17 cellular contexts compared by ENCODE assay signal in genomic region chr4:128866691-128867090, GRCh38.
"Had no signal": no experiment of that assay in that cellular context is flagged by ENCODE, and none has a peak within 500 bp of the region (broad histone marks: within the 10 kb centered on the region; RNA-seq: fewer than 3 reads in every experiment).

No MANE protein-coding gene starts in this region.

- H3K27me3 ChIP-seq: ascending aorta, breast epithelium, SJSA1, upper lobe of left lung had no signal

- H3K4me3 ChIP-seq: ascending aorta, breast epithelium, coronary artery, lung, psoas muscle, SJSA1, thoracic aorta, upper lobe of left lung had no signal

- H3K4me1 ChIP-seq: breast epithelium had no signal

- H3K27ac ChIP-seq: ascending aorta, breast epithelium, coronary artery, psoas muscle, SJSA1, thoracic aorta, upper lobe of left lung had no signal

- H3K4me3 Mint-ChIP-seq: activated CD8-positive, alpha-beta T cell treated with anti-CD3 and anti-CD28 coated beads for 36 hours; activated T-helper 1 cell treated with anti-CD3 and anti-CD28 coated beads, Interleukin-12 subunit alpha, Interleukin-12 subunit beta, Interleukin-2, Interleukin-4 antibody, amounts not matched to agents 30 ng/mL and 10 ng/mL and 1 ng/mL, durations not matched to agents 14 hours and 24 hours and 36 hours; neural crest cell had no signal

- DNase-seq: activated CD4-positive, alpha-beta T cell treated with anti-CD3 and anti-CD28 coated beads for 4 hours; activated CD8-positive, alpha-beta T cell treated with anti-CD3 and anti-CD28 coated beads for 36 hours; erythroblast; foreskin melanocyte; hypothalamus; psoas muscle; right cardiac atrium; stimulated activated CD4-positive, alpha-beta T cell treated with anti-CD3 and anti-CD28 coated beads, Interleukin-2, amount 100 ng/mL, for 24 hours; upper lobe of left lung had no signal

- H3K36me3 ChIP-seq: breast epithelium had no signal

- H3K9me3 Mint-ChIP-seq: activated CD8-positive, alpha-beta T cell treated with anti-CD3 and anti-CD28 coated beads for 36 hours; activated T-helper 1 cell treated with anti-CD3 and anti-CD28 coated beads, Interleukin-12 subunit alpha, Interleukin-12 subunit beta, Interleukin-2, Interleukin-4 antibody, amounts not matched to agents 30 ng/mL and 10 ng/mL and 1 ng/mL, durations not matched to agents 14 hours and 24 hours and 36 hours; neural crest cell had no signal

- H3K27me3 Mint-ChIP-seq: activated CD8-positive, alpha-beta T cell treated with anti-CD3 and anti-CD28 coated beads for 36 hours had no signal

- ATAC-seq: activated CD8-positive, alpha-beta T cell treated with anti-CD3 and anti-CD28 coated beads for 36 hours; psoas muscle; right cardiac atrium had no signal

- H3K9me3 ChIP-seq: ascending aorta, breast epithelium, psoas muscle, SJSA1, thoracic aorta, upper lobe of left lung had no signal

- H3K27ac Mint-ChIP-seq: activated CD8-positive, alpha-beta T cell treated with anti-CD3 and anti-CD28 coated beads for 36 hours; activated T-helper 1 cell treated with anti-CD3 and anti-CD28 coated beads, Interleukin-12 subunit alpha, Interleukin-12 subunit beta, Interleukin-2, Interleukin-4 antibody, amounts not matched to agents 30 ng/mL and 10 ng/mL and 1 ng/mL, durations not matched to agents 14 hours and 24 hours and 36 hours had no signal
